12 cellular contexts compared by ENCODE assay signal in the genomic region with DNA sequence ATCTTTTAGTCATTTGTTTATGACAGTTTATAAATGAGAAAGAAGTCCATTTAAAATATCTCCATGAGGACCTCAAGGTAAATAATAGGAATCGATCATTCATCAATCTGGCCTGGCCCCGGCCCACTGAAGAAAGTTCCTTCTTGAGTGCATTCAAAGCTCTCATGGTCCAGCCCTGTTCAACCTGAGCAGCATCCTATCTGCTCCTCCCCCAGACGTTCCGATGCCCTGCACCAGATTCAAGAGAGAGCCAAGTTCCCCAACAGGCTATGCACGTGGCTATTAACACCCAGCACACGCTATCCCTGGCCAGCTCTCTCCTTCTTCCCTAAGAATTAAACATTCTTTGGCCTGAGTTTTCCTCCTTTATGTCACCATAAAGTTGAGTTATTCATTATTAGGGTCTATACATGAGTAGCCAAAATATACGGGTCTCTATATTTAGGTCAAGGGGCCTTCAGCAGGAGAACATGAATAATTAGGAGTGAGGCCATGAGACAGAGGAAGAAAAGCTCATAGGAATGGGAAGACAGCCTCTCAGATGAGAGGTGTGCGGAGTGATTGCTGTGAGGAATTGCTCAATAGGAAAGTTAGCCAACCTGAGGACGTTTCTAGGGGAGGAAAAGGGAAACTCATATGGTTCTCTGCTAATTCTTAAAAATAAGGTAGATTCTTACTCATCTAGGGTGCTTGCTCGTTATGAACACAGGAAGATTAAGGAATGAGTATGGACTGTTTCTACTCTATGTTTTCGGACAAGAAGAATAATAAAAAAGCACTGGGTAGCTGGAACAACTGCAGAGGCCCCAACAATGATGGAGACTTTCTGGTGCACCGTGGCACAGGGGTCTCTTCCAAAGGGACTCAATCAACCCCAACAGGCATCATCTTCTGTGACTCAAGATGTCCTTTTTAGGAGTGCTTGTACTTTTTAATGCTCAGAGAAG. TPM values are rescaled to one million over a fixed set of nuclear protein-coding genes. Genes with fewer than 3 reads are reported as not detected.
A peak's percentile ranks its signal among the peaks of the same experiment; 100 is the strongest.
DNase-seq lines count a peak whose midpoint lies in the region; ATAC-seq and TF ChIP-seq lines count a peak whose summit lies in the region.
"Had no signal": no experiment of that assay in that cellular context is flagged by ENCODE, and none has a peak within 500 bp of the region (broad histone marks: within the 10 kb centered on the region; RNA-seq: fewer than 3 reads in every experiment).

No MANE protein-coding gene starts in this region.

- CTCF ChIA-PET in activated CD8-positive, alpha-beta memory T cell treated with anti-CD3 and anti-CD28 coated beads, Interleukin-2, amount 10 ng/mL, durations not matched to agents 7 days and 5 days (lab: Charles Lee) = interaction anchor here (0.8 to 5.5 kb wide), 14 partner anchors 16 to 196 kb away, joined by 3 to 37 read pairs (median 4); no protein-coding TSS in a partner anchor
- CTCF ChIA-PET in OCI-LY7 (lab: Charles Lee; ENCODE audit: unreplicated experiment) = no interaction called here

- H3K27ac Mint-ChIP-seq in activated CD8-positive, alpha-beta memory T cell treated with anti-CD3 and anti-CD28 coated beads, Interleukin-2, amount 10 ng/mL, durations not matched to agents 7 days and 5 days = peak overlapping the region; percentile 100
- peak overlapping the region in 1 of 2 donors; percentile 13 for H3K27ac Mint-ChIP-seq in stimulated activated naive CD8-positive, alpha-beta T cell treated with anti-CD3 and anti-CD28 coated beads, Interleukin-15, amount 100 ng/mL, for 72 hours

- TF ChIP-seq CTCF in OCI-LY7 (conservative IDR thresholded peaks at IDR 0.05; ENCODE audit: low read length) (no peak), choroid plexus epithelial cell (conservative IDR thresholded peaks at IDR 0.05; ENCODE audit: low read depth, low read length) (no peak), thyroid gland (IDR thresholded peaks at IDR 0.05) (no peak)

- H3K27me3 ChIP-seq in thyroid gland = no peaks in the 10 kb centered on the region
- H3K27me3 ChIP-seq: brain microvascular endothelial cell had no signal

- peak overlapping the region; percentile 95 for H3K4me2 ChIP-seq in OCI-LY7 (ENCODE audit: low read length)

- H3K4me3 ChIP-seq in OCI-LY7 (ENCODE audit: low read depth, low read length, poor library complexity, severe bottlenecking) (peak overlapping the region; percentile 65), choroid plexus epithelial cell (ENCODE audit: low read depth, low read length) (no peak overlapping the region), thyroid gland (replicated peaks in 1 of 3) (no peak overlapping the region)

- H3K36me3 ChIP-seq in OCI-LY7 (ENCODE audit: insufficient read depth, low read length) (peaks cover 53% of the 10 kb centered on the region), thyroid gland (no peaks in the 10 kb centered on the region)
- H3K36me3 ChIP-seq: brain microvascular endothelial cell, esophagus squamous epithelium had no signal

- H3K9me3 Mint-ChIP-seq in activated CD8-positive, alpha-beta memory T cell treated with anti-CD3 and anti-CD28 coated beads, Interleukin-2, amount 10 ng/mL, durations not matched to agents 7 days and 5 days (ENCODE audit: low read depth) = no peaks in the 10 kb centered on the region
- peaks cover 0 to 3% of the 10 kb centered on the region in 2 donors for H3K9me3 Mint-ChIP-seq in stimulated activated naive CD8-positive, alpha-beta T cell treated with anti-CD3 and anti-CD28 coated beads, Interleukin-15, amount 100 ng/mL, for 72 hours

- H4K20me1 ChIP-seq in OCI-LY7 (ENCODE audit: insufficient read depth, low read length) = peaks cover 21% of the 10 kb centered on the region; the same call in 1 of the 2 replicates

- H3K27me3 Mint-ChIP-seq in activated CD8-positive, alpha-beta memory T cell treated with anti-CD3 and anti-CD28 coated beads, Interleukin-2, amount 10 ng/mL, durations not matched to agents 7 days and 5 days = no peaks in the 10 kb centered on the region
- H3K27me3 Mint-ChIP-seq in stimulated activated naive CD8-positive, alpha-beta T cell treated with anti-CD3 and anti-CD28 coated beads, Interleukin-15, amount 100 ng/mL, for 72 hours = no peaks in the 10 kb centered on the region

- H3K9me3 ChIP-seq in OCI-LY7 (ENCODE audit: low read length) = no peaks in the 10 kb centered on the region
- H3K9me3 ChIP-seq in thyroid gland = no peaks in the 10 kb centered on the region
- H3K9me3 ChIP-seq: esophagus squamous epithelium had no signal

- POLR2A ChIA-PET in OCI-LY7 (lab: Charles Lee) = interaction anchor here (0.5 to 2.0 kb wide), 5 partner anchors 18 to 205 kb away, joined by 3 to 6 read pairs (median 4); no protein-coding TSS in a partner anchor

- H2AFZ ChIP-seq in OCI-LY7 (ENCODE audit: low read length) = no peak overlapping the region; the same call in 1 of the 2 replicates

- H3K79me2 ChIP-seq in OCI-LY7 (ENCODE audit: insufficient read depth, low read depth, low read length) = peaks cover 75% of the 10 kb centered on the region

- ATAC-seq in activated CD8-positive, alpha-beta memory T cell treated with anti-CD3 and anti-CD28 coated beads, Interleukin-2, amount 10 ng/mL, durations not matched to agents 7 days and 5 days = no peak
- ATAC-seq in stimulated activated naive CD8-positive, alpha-beta T cell treated with anti-CD3 and anti-CD28 coated beads, Interleukin-15, amount 100 ng/mL, for 72 hours = no peak
- ATAC-seq in HG03196 (IDR thresholded peaks at IDR 0.05; ENCODE audit: unreplicated experiment) = no peak

- intact Hi-C loops in OCI-LY7 (cut with micrococcal nuclease; ENCODE audit: unreplicated experiment) = loop anchor here (2.0 kb wide), 2 partner anchors 51 to 137 kb away; no protein-coding TSS in a partner anchor
- intact Hi-C loops in thyroid gland (cut with DNase I) = no loop called here

- H3K4me1 ChIP-seq in OCI-LY7 (ENCODE audit: insufficient read depth, low read length, poor library complexity, severe bottlenecking) (peaks cover 75% of the 10 kb centered on the region), thyroid gland (peaks cover 0 to 4% of the 10 kb centered on the region in 2 donors)

- H3K36me3 Mint-ChIP-seq in activated CD8-positive, alpha-beta memory T cell treated with anti-CD3 and anti-CD28 coated beads, Interleukin-2, amount 10 ng/mL, durations not matched to agents 7 days and 5 days = peaks cover 27% of the 10 kb centered on the region

- WGBS in thyroid gland, 2 donors = 89 to 92% methylated on average over 12 of the region's 12 CpGs

- peak overlapping the region; percentile 77 for H3K4me3 Mint-ChIP-seq in activated CD8-positive, alpha-beta memory T cell treated with anti-CD3 and anti-CD28 coated beads, Interleukin-2, amount 10 ng/mL, durations not matched to agents 7 days and 5 days
- H3K4me3 Mint-ChIP-seq in stimulated activated naive CD8-positive, alpha-beta T cell treated with anti-CD3 and anti-CD28 coated beads, Interleukin-15, amount 100 ng/mL, for 72 hours = peak overlapping the region; percentile 55 to 71

- no TSS peak for BruUV-seq in OCI-LY7 (replicated peaks; lab: Mats Ljungman, UMichigan)

- TF ChIP-seq POLR2A in thyroid gland (IDR thresholded peaks at IDR 0.05) = no peak

- H3K4me1 Mint-ChIP-seq in activated CD8-positive, alpha-beta memory T cell treated with anti-CD3 and anti-CD28 coated beads, Interleukin-2, amount 10 ng/mL, durations not matched to agents 7 days and 5 days = peaks cover 89% of the 10 kb centered on the region
- H3K4me1 Mint-ChIP-seq in stimulated activated naive CD8-positive, alpha-beta T cell treated with anti-CD3 and anti-CD28 coated beads, Interleukin-15, amount 100 ng/mL, for 72 hours = peaks cover 89% of the 10 kb centered on the region

- H3K9me2 ChIP-seq in OCI-LY7 (ENCODE audit: insufficient read depth, low read length) = no peaks in the 10 kb centered on the region

- no peak for DNase-seq in activated CD8-positive, alpha-beta memory T cell treated with anti-CD3 and anti-CD28 coated beads, Interleukin-2, amount 10 ng/mL, durations not matched to agents 7 days and 5 days
- DNase-seq in activated CD8-positive, alpha-beta memory T cell treated with anti-CD3 and anti-CD28 coated beads, Interleukin-2, amount 50 U/mL, for 4 hours = no peak
- DNase-seq in OCI-LY7 (ENCODE audit: low spot score) (no peak), choroid plexus epithelial cell (ENCODE audit: low read depth) (peak; percentile 30), thyroid gland (no peak), hippocampal formation (lab: John Stamatoyannopoulos, UW) (no peak)
- DNase-seq in stimulated activated naive CD8-positive, alpha-beta T cell treated with anti-CD3 and anti-CD28 coated beads, Interleukin-15, amount 100 ng/mL, for 72 hours = no peak
- DNase-seq: ACHN, brain microvascular endothelial cell, EL, esophagus squamous epithelium had no signal

- H3K27ac ChIP-seq in OCI-LY7 (ENCODE audit: low read depth, low read length, poor library complexity, severe bottlenecking) (peak overlapping the region; percentile 97), thyroid gland (no peak overlapping the region)

RNA-seq across cellular contexts. Expression of gene RUNX1, which starts 23.6 kb away (rescaled TPM):
- 10 to 100 TPM; 23.3 to 35.3 TPM for total RNA-seq in activated CD8-positive, alpha-beta memory T cell treated with anti-CD3 and anti-CD28 coated beads, Interleukin-2, amount 10 ng/mL, durations not matched to agents 7 days and 5 days
- 22.3 and 30.5 TPM in 2 replicates for total RNA-seq in OCI-LY7 (2014; rRNA removed; shearing (Covaris generic))
- total RNA-seq in OCI-LY7 (2022) = 40.8 and 44.6 TPM in 2 replicates
- 10 to 100 TPM in 1 of 4 donors, 1 to 10 TPM in 3; 2.9 to 18.7 (median 7.7) TPM for total RNA-seq in thyroid gland
